ENCODE assay signal across 14 cellular contexts in genomic region chr6:16127471-16127870, GRCh38. TPM values are rescaled to one million over a fixed set of nuclear protein-coding genes. Genes with fewer than 3 reads are reported as not detected.
A peak's percentile ranks its signal among the peaks of the same experiment; 100 is the strongest.
DNase-seq lines count a peak whose midpoint lies in the region; ATAC-seq and TF ChIP-seq lines count a peak whose summit lies in the region.
"Had no signal": no experiment of that assay in that cellular context is flagged by ENCODE, and none has a peak within 500 bp of the region (broad histone marks: within the 10 kb centered on the region; RNA-seq: fewer than 3 reads in every experiment).

No MANE protein-coding gene starts in this region.

- intact Hi-C loops in activated CD4-positive, alpha-beta T cell treated with anti-CD3 and anti-CD28 coated beads, Interleukin-2, amount 10 ng/mL, durations not matched to agents 24 days and 14 days (cut with micrococcal nuclease) = no loop called here
- intact Hi-C loops in Calu3 (cut with micrococcal nuclease; ENCODE audit: unreplicated experiment) = no loop called here

- TF ChIP-seq CTCF in Calu3 (IDR thresholded peaks at IDR 0.05; ENCODE audit: unreplicated experiment) = no peak
- TF ChIP-seq CTCF in neural crest cell (conservative IDR thresholded peaks at IDR 0.05) = no peak

- CTCF ChIA-PET in Calu3 (lab: Charles Lee) = no interaction called here

- H3K27ac Mint-ChIP-seq in activated CD4-positive, alpha-beta T cell treated with anti-CD3 and anti-CD28 coated beads, Interleukin-2, amount 10 ng/mL, durations not matched to agents 24 days and 14 days = no peak overlapping the region
- no peak overlapping the region for H3K27ac Mint-ChIP-seq in Calu3 (ENCODE audit: unreplicated experiment)
- peak overlapping the region; percentile 44 for H3K27ac Mint-ChIP-seq in activated naive CD8-positive, alpha-beta T cell treated with anti-CD3 and anti-CD28 coated beads, Interleukin-2, amount 50 U/mL, for 24 hours
- H3K27ac Mint-ChIP-seq in neural crest cell (ENCODE audit: unreplicated experiment) = no peak overlapping the region

- no TSS peak for BruUV-seq in Calu3 (replicated peaks; lab: Mats Ljungman, UMichigan)

- no peak for DNase-seq in activated CD4-positive, alpha-beta T cell treated with anti-CD3 and anti-CD28 coated beads, Interleukin-2, amount 10 ng/mL, durations not matched to agents 24 days and 14 days
- no peak for DNase-seq in activated CD4-positive, alpha-beta T cell treated with anti-CD3 and anti-CD28 coated beads for 4 hours
- no peak for DNase-seq in Calu3
- no peak for DNase-seq in activated naive CD8-positive, alpha-beta T cell treated with anti-CD3 and anti-CD28 coated beads, Interleukin-2, amount 50 U/mL, for 24 hours
- no peak for DNase-seq in neural crest cell (ENCODE audit: low read depth, low spot score)
- no peak for DNase-seq in AG20443 (ENCODE audit: low spot score)
- DNase-seq in OCI-M2 (lab: John Stamatoyannopoulos, UW; ENCODE audit: unreplicated experiment) = no peak
- DNase-seq: adrenal gland; caudate nucleus; effector CD4-positive, alpha-beta T cell; NCI-H2227 treated with DMSO at 0.1 percent for 48 hours; spleen; upper lobe of left lung had no signal

- H3K9me3 Mint-ChIP-seq in activated CD4-positive, alpha-beta T cell treated with anti-CD3 and anti-CD28 coated beads, Interleukin-2, amount 10 ng/mL, durations not matched to agents 24 days and 14 days = no peaks in the 10 kb centered on the region
- no peaks in the 10 kb centered on the region for H3K9me3 Mint-ChIP-seq in Calu3 (ENCODE audit: low read depth, unreplicated experiment)
- no peaks in the 10 kb centered on the region for H3K9me3 Mint-ChIP-seq in activated naive CD8-positive, alpha-beta T cell treated with anti-CD3 and anti-CD28 coated beads, Interleukin-2, amount 50 U/mL, for 24 hours
- no peaks in the 10 kb centered on the region for H3K9me3 Mint-ChIP-seq in neural crest cell

- ATAC-seq in activated naive CD8-positive, alpha-beta T cell treated with anti-CD3 and anti-CD28 coated beads, Interleukin-2, amount 50 U/mL, for 24 hours = no peak
- no peak for ATAC-seq in GM21360 (IDR thresholded peaks at IDR 0.05; ENCODE audit: unreplicated experiment)

- H3K4me1 Mint-ChIP-seq in activated CD4-positive, alpha-beta T cell treated with anti-CD3 and anti-CD28 coated beads, Interleukin-2, amount 10 ng/mL, durations not matched to agents 24 days and 14 days = peaks cover 20% of the 10 kb centered on the region
- no peaks in the 10 kb centered on the region for H3K4me1 Mint-ChIP-seq in Calu3 (ENCODE audit: low read depth, unreplicated experiment)
- peaks cover 28% of the 10 kb centered on the region for H3K4me1 Mint-ChIP-seq in activated naive CD8-positive, alpha-beta T cell treated with anti-CD3 and anti-CD28 coated beads, Interleukin-2, amount 50 U/mL, for 24 hours
- peaks cover 21% of the 10 kb centered on the region for H3K4me1 Mint-ChIP-seq in neural crest cell

- H3K4me3 Mint-ChIP-seq in activated CD4-positive, alpha-beta T cell treated with anti-CD3 and anti-CD28 coated beads, Interleukin-2, amount 10 ng/mL, durations not matched to agents 24 days and 14 days = peak overlapping the region; percentile 51
- H3K4me3 Mint-ChIP-seq in Calu3 (ENCODE audit: low read depth, unreplicated experiment) (peak overlapping the region; percentile 17), neural crest cell (peak overlapping the region; percentile 76)
- H3K4me3 Mint-ChIP-seq in activated naive CD8-positive, alpha-beta T cell treated with anti-CD3 and anti-CD28 coated beads, Interleukin-2, amount 50 U/mL, for 24 hours = peak overlapping the region; percentile 37

- peaks cover 30% of the 10 kb centered on the region for H3K27me3 Mint-ChIP-seq in activated CD4-positive, alpha-beta T cell treated with anti-CD3 and anti-CD28 coated beads, Interleukin-2, amount 10 ng/mL, durations not matched to agents 24 days and 14 days
- peaks cover 31% of the 10 kb centered on the region for H3K27me3 Mint-ChIP-seq in Calu3 (ENCODE audit: unreplicated experiment)
- H3K27me3 Mint-ChIP-seq in activated naive CD8-positive, alpha-beta T cell treated with anti-CD3 and anti-CD28 coated beads, Interleukin-2, amount 50 U/mL, for 24 hours = peaks cover 10% of the 10 kb centered on the region
- peaks cover 32% of the 10 kb centered on the region for H3K27me3 Mint-ChIP-seq in neural crest cell (ENCODE audit: low read depth)

- H3K36me3 Mint-ChIP-seq in activated CD4-positive, alpha-beta T cell treated with anti-CD3 and anti-CD28 coated beads, Interleukin-2, amount 10 ng/mL, durations not matched to agents 24 days and 14 days (ENCODE audit: low read depth) = peaks cover 13% of the 10 kb centered on the region
- peaks cover 31% of the 10 kb centered on the region for H3K36me3 Mint-ChIP-seq in Calu3 (ENCODE audit: insufficient read depth, unreplicated experiment)
- H3K36me3 Mint-ChIP-seq in activated naive CD8-positive, alpha-beta T cell treated with anti-CD3 and anti-CD28 coated beads, Interleukin-2, amount 50 U/mL, for 24 hours (ENCODE audit: low read depth) = peaks cover 6% of the 10 kb centered on the region
- no peaks in the 10 kb centered on the region for H3K36me3 Mint-ChIP-seq in neural crest cell (ENCODE audit: low read depth)

RNA-seq across cellular contexts. Expression of gene MYLIP, which starts 1.4 kb away (rescaled TPM):
- total RNA-seq in activated CD4-positive, alpha-beta T cell treated with anti-CD3 and anti-CD28 coated beads, Interleukin-2, amount 10 ng/mL, durations not matched to agents 24 days and 14 days = 18.3 and 18.5 TPM in 2 replicates
- 8.1 and 10.1 TPM in 2 replicates for total RNA-seq in Calu3 (2022)
- 4.5 and 5.8 TPM in 2 replicates for total RNA-seq in neural crest cell

Comparison
In these comparisons a context has a peak if more than half of its experiments do, and no peak if none do; other contexts are left out.
1. H3K4me3 Mint-ChIP-seq: peak in every context shown above with its lines; median percentile 76 in neural crest cell; 51 in activated CD4-positive, alpha-beta T cell treated with anti-CD3 and anti-CD28 coated beads, Interleukin-2, amount 10 ng/mL, durations not matched to agents 24 days and 14 days; 37 in activated naive CD8-positive, alpha-beta T cell treated with anti-CD3 and anti-CD28 coated beads, Interleukin-2, amount 50 U/mL, for 24 hours; 17 in Calu3.